25 cellular contexts compared by ENCODE assay signal in genomic region chr2:196792865-196793264, GRCh38. TPM values are rescaled to one million over a fixed set of nuclear protein-coding genes. Genes with fewer than 3 reads are reported as not detected.
"Had no signal": no experiment of that assay in that cellular context is flagged by ENCODE, and none has a peak within 500 bp of the region (broad histone marks: within the 10 kb centered on the region; RNA-seq: fewer than 3 reads in every experiment).

No MANE protein-coding gene starts in this region.

- DNase-seq: IMR-90, Karpas-422, KG1, MG63, NCI-H1092, NCI-H1105 treated with DMSO at 0.1 percent for 48 hours, NCI-H1417 treated with DMSO at 0.1 percent for 48 hours, NCI-H146, NCI-H1694 treated with DMSO at 0.1 percent for 48 hours, NCI-H1930, NCI-H2081 treated with DMSO at 0.1 percent for 48 hours, NCI-H2171, NCI-H226, NCI-H446, NCI-H510A, NCI-H524 treated with DMSO at 0.1 percent for 48 hours, NCI-H69, NCI-H774, Right ventricle myocardium superior, RPMI8226, SIG-M5, SK-N-SH had no signal

- ATAC-seq: HepG2 had no signal

- H3K9ac ChIP-seq: SK-N-SH had no signal

- H3K9me3 ChIP-seq: MG63, SJSA1, SK-N-SH had no signal

- H3K4me1 ChIP-seq: SJSA1 had no signal

- H3K27ac ChIP-seq: SJSA1 had no signal

- H3K27me3 ChIP-seq: MG63, SJSA1 had no signal

- H3K4me3 ChIP-seq: MG63, SJSA1 had no signal

RNA-seq across cellular contexts. Expression of gene C2orf66, which starts 16.3 kb away (rescaled TPM):
- total RNA-seq: HepG2, HT1080, IMR-90, Right ventricle myocardium superior had no signal
